9 cellular contexts compared by ENCODE assay signal in genomic region chr19:37986048-37986750, GRCh38.
DNase-seq lines count a peak whose midpoint lies in the region; ATAC-seq lines count a peak whose summit lies in the region.
"Had no signal": no experiment of that assay in that cellular context is flagged by ENCODE, and none has a peak within 500 bp of the region (broad histone marks: within the 10 kb centered on the region; RNA-seq: fewer than 3 reads in every experiment).

No MANE protein-coding gene starts in this region.

- no peak overlapping the region for H3K4me3 Mint-ChIP-seq in activated T-cell treated with anti-CD3 and anti-CD28 coated beads, Interleukin-2, amount 50 U/mL, for 24 hours
- H3K4me3 Mint-ChIP-seq in activated naive CD8-positive, alpha-beta T cell treated with anti-CD3 and anti-CD28 coated beads, Interleukin-2, amount 10 ng/mL, durations not matched to agents 7 days and 5 days: peak overlapping the region; percentile 37
- H3K4me3 Mint-ChIP-seq in stimulated activated effector memory CD8-positive, alpha-beta T cell treated with anti-CD3 and anti-CD28 coated beads, Interleukin-12 subunit alpha, Interleukin-12 subunit beta, amount 100 ng/mL, for 72 hours: no peak overlapping the region

- H3K27me3 Mint-ChIP-seq in activated T-cell treated with anti-CD3 and anti-CD28 coated beads, Interleukin-2, amount 50 U/mL, for 24 hours: no peaks in the 10 kb centered on the region
- no peaks in the 10 kb centered on the region for H3K27me3 Mint-ChIP-seq in activated naive CD8-positive, alpha-beta T cell treated with anti-CD3 and anti-CD28 coated beads, Interleukin-2, amount 10 ng/mL, durations not matched to agents 7 days and 5 days

- ATAC-seq in activated naive CD8-positive, alpha-beta T cell treated with anti-CD3 and anti-CD28 coated beads, Interleukin-2, amount 10 ng/mL, durations not matched to agents 7 days and 5 days (ENCODE audit: low read depth): no peak
- no peak for ATAC-seq in stimulated activated effector memory CD8-positive, alpha-beta T cell treated with anti-CD3 and anti-CD28 coated beads, Interleukin-12 subunit alpha, Interleukin-12 subunit beta, amount 100 ng/mL, for 72 hours
- ATAC-seq in sciatic nerve (no peak), HG02870 (IDR thresholded peaks at IDR 0.05; ENCODE audit: unreplicated experiment) (no peak), GM19452 (IDR thresholded peaks at IDR 0.05; ENCODE audit: unreplicated experiment) (no peak)

- DNase-seq in activated T-cell treated with anti-CD3 and anti-CD28 coated beads, Interleukin-2, amount 50 U/mL, for 24 hours: no peak
- no peak for DNase-seq in activated T-cell treated with anti-CD3 and anti-CD28 coated beads for 4 hours
- DNase-seq in NAMALWA (ENCODE audit: low spot score): peak; percentile 44
- no peak for DNase-seq in activated naive CD8-positive, alpha-beta T cell treated with anti-CD3 and anti-CD28 coated beads, Interleukin-2, amount 10 ng/mL, durations not matched to agents 7 days and 5 days
- no peak for DNase-seq in stimulated activated effector memory CD8-positive, alpha-beta T cell treated with anti-CD3 and anti-CD28 coated beads, Interleukin-12 subunit alpha, Interleukin-12 subunit beta, amount 100 ng/mL, for 72 hours (ENCODE audit: low spot score in 2 of 2)
- DNase-seq in sciatic nerve (ENCODE audit: low spot score): no peak
- DNase-seq: left ventricle myocardium inferior had no signal

- no peaks in the 10 kb centered on the region for H3K36me3 Mint-ChIP-seq in activated T-cell treated with anti-CD3 and anti-CD28 coated beads, Interleukin-2, amount 50 U/mL, for 24 hours (ENCODE audit: low read depth)
- no peaks in the 10 kb centered on the region for H3K36me3 Mint-ChIP-seq in activated naive CD8-positive, alpha-beta T cell treated with anti-CD3 and anti-CD28 coated beads, Interleukin-2, amount 10 ng/mL, durations not matched to agents 7 days and 5 days
- no peaks in the 10 kb centered on the region for H3K36me3 Mint-ChIP-seq in stimulated activated effector memory CD8-positive, alpha-beta T cell treated with anti-CD3 and anti-CD28 coated beads, Interleukin-12 subunit alpha, Interleukin-12 subunit beta, amount 100 ng/mL, for 72 hours

- H3K4me1 Mint-ChIP-seq in activated T-cell treated with anti-CD3 and anti-CD28 coated beads, Interleukin-2, amount 50 U/mL, for 24 hours (ENCODE audit: low read depth): peaks cover 19% of the 10 kb centered on the region
- peaks cover 14% of the 10 kb centered on the region for H3K4me1 Mint-ChIP-seq in activated naive CD8-positive, alpha-beta T cell treated with anti-CD3 and anti-CD28 coated beads, Interleukin-2, amount 10 ng/mL, durations not matched to agents 7 days and 5 days
- H3K4me1 Mint-ChIP-seq in stimulated activated effector memory CD8-positive, alpha-beta T cell treated with anti-CD3 and anti-CD28 coated beads, Interleukin-12 subunit alpha, Interleukin-12 subunit beta, amount 100 ng/mL, for 72 hours: peaks cover 21% of the 10 kb centered on the region

- intact Hi-C loops in sciatic nerve (cut with DNase I): no loop called here

- POLR2A ChIA-PET in activated naive CD8-positive, alpha-beta T cell treated with anti-CD3 and anti-CD28 coated beads, Interleukin-2, amount 10 ng/mL, durations not matched to agents 7 days and 5 days (lab: Charles Lee): no interaction called here

- peak overlapping the region; percentile 55 for H3K27ac Mint-ChIP-seq in activated T-cell treated with anti-CD3 and anti-CD28 coated beads, Interleukin-2, amount 50 U/mL, for 24 hours
- peak overlapping the region; percentile 65 for H3K27ac Mint-ChIP-seq in activated naive CD8-positive, alpha-beta T cell treated with anti-CD3 and anti-CD28 coated beads, Interleukin-2, amount 10 ng/mL, durations not matched to agents 7 days and 5 days
- peak overlapping the region; percentile 63 for H3K27ac Mint-ChIP-seq in stimulated activated effector memory CD8-positive, alpha-beta T cell treated with anti-CD3 and anti-CD28 coated beads, Interleukin-12 subunit alpha, Interleukin-12 subunit beta, amount 100 ng/mL, for 72 hours

- H3K9me3 Mint-ChIP-seq in activated T-cell treated with anti-CD3 and anti-CD28 coated beads, Interleukin-2, amount 50 U/mL, for 24 hours: no peaks in the 10 kb centered on the region
- no peaks in the 10 kb centered on the region for H3K9me3 Mint-ChIP-seq in activated naive CD8-positive, alpha-beta T cell treated with anti-CD3 and anti-CD28 coated beads, Interleukin-2, amount 10 ng/mL, durations not matched to agents 7 days and 5 days
- no peaks in the 10 kb centered on the region for H3K9me3 Mint-ChIP-seq in stimulated activated effector memory CD8-positive, alpha-beta T cell treated with anti-CD3 and anti-CD28 coated beads, Interleukin-12 subunit alpha, Interleukin-12 subunit beta, amount 100 ng/mL, for 72 hours
